1 cellular context compared by ENCODE assay signal in genomic region chr9:129879103-129879699, GRCh38.
TF ChIP-seq lines count a peak whose summit lies in the region.

No MANE protein-coding gene starts in this region.

TF ChIP-seq in K562, 482 proteins besides CTCF, POLR2A, EP300 and RAD21 (continues in another document):
- peak; percentile 84 for TF ChIP-seq MXI1 (IDR thresholded peaks at IDR 0.05; ENCODE audit: low read depth, low read length)
- no peak for TF ChIP-seq ELF1 (tag; IDR thresholded peaks at IDR 0.05)
- peak; percentile 86 for TF ChIP-seq OTX1 (CRISPR knock-in tag; IDR thresholded peaks at IDR 0.05)
- TF ChIP-seq TBL1XR1 (IDR thresholded peaks at IDR 0.05; ENCODE audit: low read length in 2 of 2), result peak; percentile 97 to 99
- TF ChIP-seq ZBTB49 (CRISPR knock-in tag; IDR thresholded peaks at IDR 0.05; ENCODE audit: borderline replicate concordance), result no peak
- TF ChIP-seq SIN3B (IDR thresholded peaks at IDR 0.05; ENCODE audit: low read depth), result no peak
- TF ChIP-seq, protein P1, sequence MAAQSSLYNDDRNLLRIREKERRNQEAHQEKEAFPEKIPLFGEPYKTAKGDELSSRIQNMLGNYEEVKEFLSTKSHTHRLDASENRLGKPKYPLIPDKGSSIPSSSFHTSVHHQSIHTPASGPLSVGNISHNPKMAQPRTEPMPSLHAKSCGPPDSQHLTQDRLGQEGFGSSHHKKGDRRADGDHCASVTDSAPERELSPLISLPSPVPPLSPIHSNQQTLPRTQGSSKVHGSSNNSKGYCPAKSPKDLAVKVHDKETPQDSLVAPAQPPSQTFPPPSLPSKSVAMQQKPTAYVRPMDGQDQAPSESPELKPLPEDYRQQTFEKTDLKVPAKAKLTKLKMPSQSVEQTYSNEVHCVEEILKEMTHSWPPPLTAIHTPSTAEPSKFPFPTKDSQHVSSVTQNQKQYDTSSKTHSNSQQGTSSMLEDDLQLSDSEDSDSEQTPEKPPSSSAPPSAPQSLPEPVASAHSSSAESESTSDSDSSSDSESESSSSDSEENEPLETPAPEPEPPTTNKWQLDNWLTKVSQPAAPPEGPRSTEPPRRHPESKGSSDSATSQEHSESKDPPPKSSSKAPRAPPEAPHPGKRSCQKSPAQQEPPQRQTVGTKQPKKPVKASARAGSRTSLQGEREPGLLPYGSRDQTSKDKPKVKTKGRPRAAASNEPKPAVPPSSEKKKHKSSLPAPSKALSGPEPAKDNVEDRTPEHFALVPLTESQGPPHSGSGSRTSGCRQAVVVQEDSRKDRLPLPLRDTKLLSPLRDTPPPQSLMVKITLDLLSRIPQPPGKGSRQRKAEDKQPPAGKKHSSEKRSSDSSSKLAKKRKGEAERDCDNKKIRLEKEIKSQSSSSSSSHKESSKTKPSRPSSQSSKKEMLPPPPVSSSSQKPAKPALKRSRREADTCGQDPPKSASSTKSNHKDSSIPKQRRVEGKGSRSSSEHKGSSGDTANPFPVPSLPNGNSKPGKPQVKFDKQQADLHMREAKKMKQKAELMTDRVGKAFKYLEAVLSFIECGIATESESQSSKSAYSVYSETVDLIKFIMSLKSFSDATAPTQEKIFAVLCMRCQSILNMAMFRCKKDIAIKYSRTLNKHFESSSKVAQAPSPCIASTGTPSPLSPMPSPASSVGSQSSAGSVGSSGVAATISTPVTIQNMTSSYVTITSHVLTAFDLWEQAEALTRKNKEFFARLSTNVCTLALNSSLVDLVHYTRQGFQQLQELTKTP (IDR thresholded peaks at IDR 0.05; ENCODE audit: low read depth in 1 of 2, partially characterized antibody in 2 of 2), result no peak
- TF ChIP-seq HEY1 (CRISPR knock-in tag; IDR thresholded peaks at IDR 0.05; ENCODE audit: borderline replicate concordance), result no peak
- 0 out of 4 replicates have a peak, but pooled peaks of 1 of the 2 experiments have one; percentile 12 for TF ChIP-seq MLX (CRISPR knock-in tag; conservative IDR thresholded peaks at IDR 0.05)
- TF ChIP-seq FOS (IDR thresholded peaks at IDR 0.05; ENCODE audit: extremely low read depth, insufficient read length), result no peak
- 0 out of 4 replicates have a peak, but pooled peaks of 1 of the 2 experiments have one; percentile 2 for TF ChIP-seq SIN3A (IDR thresholded peaks at IDR 0.05; ENCODE audit: borderline replicate concordance in 2 of 2, control insufficient read depth in 1 of 2, low read depth in 2 of 2, low read length in 2 of 2)
- TF ChIP-seq E2F1 (CRISPR knock-in tag; IDR thresholded peaks at IDR 0.05), result peak; percentile 82; the same call in 1 of the 2 replicates
- TF ChIP-seq SP2 (IDR thresholded peaks at IDR 0.05; ENCODE audit: extremely low read depth, low read depth, low read length, poor library complexity, severe bottlenecking), result peak; percentile 20
- TF ChIP-seq, protein P2, sequence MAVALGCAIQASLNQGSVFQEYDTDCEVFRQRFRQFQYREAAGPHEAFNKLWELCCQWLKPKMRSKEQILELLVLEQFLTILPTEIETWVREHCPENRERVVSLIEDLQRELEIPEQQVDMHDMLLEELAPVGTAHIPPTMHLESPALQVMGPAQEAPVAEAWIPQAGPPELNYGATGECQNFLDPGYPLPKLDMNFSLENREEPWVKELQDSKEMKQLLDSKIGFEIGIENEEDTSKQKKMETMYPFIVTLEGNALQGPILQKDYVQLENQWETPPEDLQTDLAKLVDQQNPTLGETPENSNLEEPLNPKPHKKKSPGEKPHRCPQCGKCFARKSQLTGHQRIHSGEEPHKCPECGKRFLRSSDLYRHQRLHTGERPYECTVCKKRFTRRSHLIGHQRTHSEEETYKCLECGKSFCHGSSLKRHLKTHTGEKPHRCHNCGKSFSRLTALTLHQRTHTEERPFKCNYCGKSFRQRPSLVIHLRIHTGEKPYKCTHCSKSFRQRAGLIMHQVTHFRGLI (CRISPR knock-in tag; IDR thresholded peaks at IDR 0.05), result peak; percentile 68; the same call in 1 of the 2 replicates
- TF ChIP-seq, protein P3, sequence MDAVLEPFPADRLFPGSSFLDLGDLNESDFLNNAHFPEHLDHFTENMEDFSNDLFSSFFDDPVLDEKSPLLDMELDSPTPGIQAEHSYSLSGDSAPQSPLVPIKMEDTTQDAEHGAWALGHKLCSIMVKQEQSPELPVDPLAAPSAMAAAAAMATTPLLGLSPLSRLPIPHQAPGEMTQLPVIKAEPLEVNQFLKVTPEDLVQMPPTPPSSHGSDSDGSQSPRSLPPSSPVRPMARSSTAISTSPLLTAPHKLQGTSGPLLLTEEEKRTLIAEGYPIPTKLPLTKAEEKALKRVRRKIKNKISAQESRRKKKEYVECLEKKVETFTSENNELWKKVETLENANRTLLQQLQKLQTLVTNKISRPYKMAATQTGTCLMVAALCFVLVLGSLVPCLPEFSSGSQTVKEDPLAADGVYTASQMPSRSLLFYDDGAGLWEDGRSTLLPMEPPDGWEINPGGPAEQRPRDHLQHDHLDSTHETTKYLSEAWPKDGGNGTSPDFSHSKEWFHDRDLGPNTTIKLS (IDR thresholded peaks at IDR 0.05; ENCODE audit: borderline replicate concordance, low read depth), result no peak
- TF ChIP-seq ZNF764 (CRISPR knock-in tag; IDR thresholded peaks at IDR 0.05; ENCODE audit: low read depth), result 0 out of 2 replicates have a peak, but pooled peaks have one; percentile 27
- TF ChIP-seq NR3C1 (CRISPR knock-in tag; IDR thresholded peaks at IDR 0.05), result no peak
- peak in 1 of 2 experiments; percentile 99; a peak in 2 of 4 replicates for TF ChIP-seq ZMIZ1 (IDR thresholded peaks at IDR 0.05; ENCODE audit: low read depth in 2 of 2, low read length in 2 of 2)
- peak; percentile 43; the same call in 1 of the 2 replicates for TF ChIP-seq DEAF1 (CRISPR knock-in tag; IDR thresholded peaks at IDR 0.05)
- peak; percentile 66 for TF ChIP-seq ZNF239 (CRISPR knock-in tag; IDR thresholded peaks at IDR 0.05)
- 0 out of 2 replicates have a peak, but pooled peaks have one; percentile 54 for TF ChIP-seq CGGBP1 (CRISPR knock-in tag; IDR thresholded peaks at IDR 0.05)
- peak; percentile 89; the same call in 1 of the 2 replicates for TF ChIP-seq CHCHD3 (CRISPR knock-in tag; IDR thresholded peaks at IDR 0.05)
- TF ChIP-seq NR1H2 (CRISPR knock-in tag; IDR thresholded peaks at IDR 0.05), result no peak
- TF ChIP-seq EZH2 (IDR thresholded peaks at IDR 0.05; ENCODE audit: borderline replicate concordance, low read depth, low read length), result peak; percentile 59; the same call in 1 of the 2 replicates
- TF ChIP-seq, protein P4, sequence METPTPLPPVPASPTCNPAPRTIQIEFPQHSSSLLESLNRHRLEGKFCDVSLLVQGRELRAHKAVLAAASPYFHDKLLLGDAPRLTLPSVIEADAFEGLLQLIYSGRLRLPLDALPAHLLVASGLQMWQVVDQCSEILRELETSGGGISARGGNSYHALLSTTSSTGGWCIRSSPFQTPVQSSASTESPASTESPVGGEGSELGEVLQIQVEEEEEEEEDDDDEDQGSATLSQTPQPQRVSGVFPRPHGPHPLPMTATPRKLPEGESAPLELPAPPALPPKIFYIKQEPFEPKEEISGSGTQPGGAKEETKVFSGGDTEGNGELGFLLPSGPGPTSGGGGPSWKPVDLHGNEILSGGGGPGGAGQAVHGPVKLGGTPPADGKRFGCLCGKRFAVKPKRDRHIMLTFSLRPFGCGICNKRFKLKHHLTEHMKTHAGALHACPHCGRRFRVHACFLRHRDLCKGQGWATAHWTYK (CRISPR knock-in tag; IDR thresholded peaks at IDR 0.05), result peak; percentile 82; the same call in 1 of the 2 replicates
- TF ChIP-seq CHD2 (IDR thresholded peaks at IDR 0.05; ENCODE audit: low read depth, low read length), result peak; percentile 11; the same call in 1 of the 2 replicates
- peak; percentile 79; the same call in 1 of the 2 replicates for TF ChIP-seq KLF6 (CRISPR knock-in tag; IDR thresholded peaks at IDR 0.05; ENCODE audit: borderline replicate concordance)
- peak; percentile 37; the same call in 1 of the 2 replicates for TF ChIP-seq PHF8 (IDR thresholded peaks at IDR 0.05; ENCODE audit: borderline replicate concordance, low read length)
- peak; percentile 93; the same call in 1 of the 2 replicates for TF ChIP-seq ZKSCAN1 (IDR thresholded peaks at IDR 0.05; ENCODE audit: low read depth, low read length)
- 0 out of 2 replicates have a peak, but pooled peaks have one; percentile 69 for TF ChIP-seq RHOXF2B (CRISPR knock-in tag; conservative IDR thresholded peaks at IDR 0.05)
- TF ChIP-seq ETV1 (tag; conservative IDR thresholded peaks at IDR 0.05; ENCODE audit: low read depth), result peak; percentile 93
- peak; percentile 23 for TF ChIP-seq HNRNPLL (IDR thresholded peaks at IDR 0.05; ENCODE audit: low read depth, low read length, poor library complexity, severe bottlenecking)
- no peak; a peak in 1 of 4 replicates for TF ChIP-seq ETV6 (IDR thresholded peaks at IDR 0.05; ENCODE audit: borderline replicate concordance in 1 of 2, low read depth in 2 of 2, low read length in 1 of 2)
- no peak for TF ChIP-seq ETV6 (CRISPR knock-in tag; IDR thresholded peaks at IDR 0.05; ENCODE audit: borderline replicate concordance)
- peak in 1 of 2 experiments; percentile 84; a peak in 1 of 4 replicates for TF ChIP-seq TEAD1 (CRISPR knock-in tag; IDR thresholded peaks at IDR 0.05)
- peak; percentile 88 for TF ChIP-seq JUND (IDR thresholded peaks at IDR 0.05; ENCODE audit: borderline replicate concordance, low read depth, low read length)
- TF ChIP-seq JUND (tag; IDR thresholded peaks at IDR 0.05; ENCODE audit: borderline replicate concordance, low read depth, low read length), result no peak
